In genomic region chr2:159043710-159044109, GRCh38 we compare ENCODE assay signal across 19 cellular contexts.
"Had no signal": no experiment of that assay in that cellular context is flagged by ENCODE, and none has a peak within 500 bp of the region (broad histone marks: within the 10 kb centered on the region; RNA-seq: fewer than 3 reads in every experiment).

No MANE protein-coding gene starts in this region.

- H3K27ac Mint-ChIP-seq: naive B cell; stimulated activated naive B cell treated with anti-CD40 and anti-IgM and Interleukin-4, amounts not matched to agents 10 μg/mL and 1 μg/mL and 100 μg/mL, for 72 hours had no signal

- H3K36me3 Mint-ChIP-seq: naive B cell; stimulated activated naive B cell treated with anti-CD40 and anti-IgM and Interleukin-4, amounts not matched to agents 10 μg/mL and 1 μg/mL and 100 μg/mL, for 72 hours had no signal

- H3K27me3 ChIP-seq: gastrocnemius medialis, right lobe of liver, stomach, upper lobe of right lung, vagina had no signal

- H3K4me1 Mint-ChIP-seq: naive B cell; stimulated activated naive B cell treated with anti-CD40 and anti-IgM and Interleukin-4, amounts not matched to agents 10 μg/mL and 1 μg/mL and 100 μg/mL, for 72 hours had no signal

- H3K9me3 ChIP-seq: gastrocnemius medialis, psoas muscle, right lobe of liver, stomach, upper lobe of right lung, vagina had no signal

- H3K4me3 ChIP-seq: gastrocnemius medialis, psoas muscle, right lobe of liver, stomach, upper lobe of right lung, vagina had no signal

- ATAC-seq: esophagus mucosa; gastrocnemius medialis; left cardiac atrium; psoas muscle; stimulated activated naive B cell treated with anti-CD40 and anti-IgM and Interleukin-4, amounts not matched to agents 10 μg/mL and 1 μg/mL and 100 μg/mL, for 72 hours had no signal

- DNase-seq: effector memory CD4-positive, alpha-beta T cell; gastrocnemius medialis; kidney; left cardiac atrium; naive B cell; psoas muscle; retina; right lobe of liver; stimulated activated CD4-positive, alpha-beta T cell treated with anti-CD3 and anti-CD28 coated beads, Interleukin-2, amount 100 ng/mL, for 24 hours; stimulated activated CD4-positive, alpha-beta T cell treated with anti-CD3 and anti-CD28 coated beads, Interleukin-4, amount 100 ng/mL, for 4 hours; stimulated activated naive B cell treated with anti-CD40 and anti-IgM and Interleukin-4, amounts not matched to agents 10 μg/mL and 1 μg/mL and 100 μg/mL, for 72 hours; stomach; substantia nigra; upper lobe of right lung had no signal

- FAIRE-seq: endometrium, kidney had no signal

- H3K27ac ChIP-seq: gastrocnemius medialis, parathyroid adenoma, psoas muscle, right lobe of liver, stomach had no signal

- H3K4me3 Mint-ChIP-seq: naive B cell; nephron; stimulated activated naive B cell treated with anti-CD40 and anti-IgM and Interleukin-4, amounts not matched to agents 10 μg/mL and 1 μg/mL and 100 μg/mL, for 72 hours had no signal

- H3K4me1 ChIP-seq: gastrocnemius medialis, psoas muscle, right lobe of liver had no signal

- H3K9me3 Mint-ChIP-seq: stimulated activated naive B cell treated with anti-CD40 and anti-IgM and Interleukin-4, amounts not matched to agents 10 μg/mL and 1 μg/mL and 100 μg/mL, for 72 hours had no signal

- H3K36me3 ChIP-seq: gastrocnemius medialis, right lobe of liver, upper lobe of right lung, vagina had no signal
